Comparison of ENCODE assay signal across 8 cellular contexts in the genomic region with DNA sequence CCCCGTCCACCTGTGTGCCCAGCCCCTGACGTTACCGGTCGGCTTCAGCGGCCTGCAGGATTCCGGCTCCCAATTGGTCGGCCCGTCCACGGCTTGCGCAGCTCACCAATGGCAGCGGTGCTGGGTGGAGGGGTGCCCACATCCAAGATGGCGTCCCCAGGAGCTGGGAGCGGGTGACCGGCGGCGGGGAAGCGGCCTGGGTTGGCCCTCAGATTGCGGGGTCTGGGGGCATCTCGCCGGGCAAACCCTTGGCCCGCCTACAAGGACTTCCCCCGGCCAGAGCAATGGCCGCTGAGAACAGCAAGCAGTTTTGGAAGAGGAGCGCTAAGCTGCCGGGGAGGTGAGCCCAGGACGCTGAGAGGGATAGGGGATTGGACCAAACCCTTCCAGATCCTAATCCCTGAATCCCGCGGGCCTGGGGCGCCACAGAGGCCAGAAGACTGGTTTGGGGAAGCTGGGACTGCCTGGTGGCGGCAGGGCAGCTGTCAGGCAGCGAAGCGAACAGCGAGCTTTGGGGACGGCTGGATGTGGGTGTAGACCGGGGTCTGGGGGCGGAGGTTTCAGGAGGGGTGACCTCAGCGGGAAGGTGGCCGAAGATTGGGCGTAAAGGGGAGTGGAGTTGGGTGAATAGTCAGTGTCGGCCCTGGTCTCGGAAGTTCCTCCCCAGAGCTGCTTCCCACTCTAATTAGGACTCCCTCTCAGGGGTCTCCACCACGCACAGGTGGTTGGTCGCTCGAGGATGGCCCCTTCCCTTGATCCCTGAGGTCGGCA. TPM values are rescaled to one million over a fixed set of nuclear protein-coding genes. Genes with fewer than 3 reads are reported as not detected.
A peak's percentile ranks its signal among the peaks of the same experiment; 100 is the strongest.
DNase-seq lines count a peak whose midpoint lies in the region; ATAC-seq and TF ChIP-seq lines count a peak whose summit lies in the region.

A gene with protein sequence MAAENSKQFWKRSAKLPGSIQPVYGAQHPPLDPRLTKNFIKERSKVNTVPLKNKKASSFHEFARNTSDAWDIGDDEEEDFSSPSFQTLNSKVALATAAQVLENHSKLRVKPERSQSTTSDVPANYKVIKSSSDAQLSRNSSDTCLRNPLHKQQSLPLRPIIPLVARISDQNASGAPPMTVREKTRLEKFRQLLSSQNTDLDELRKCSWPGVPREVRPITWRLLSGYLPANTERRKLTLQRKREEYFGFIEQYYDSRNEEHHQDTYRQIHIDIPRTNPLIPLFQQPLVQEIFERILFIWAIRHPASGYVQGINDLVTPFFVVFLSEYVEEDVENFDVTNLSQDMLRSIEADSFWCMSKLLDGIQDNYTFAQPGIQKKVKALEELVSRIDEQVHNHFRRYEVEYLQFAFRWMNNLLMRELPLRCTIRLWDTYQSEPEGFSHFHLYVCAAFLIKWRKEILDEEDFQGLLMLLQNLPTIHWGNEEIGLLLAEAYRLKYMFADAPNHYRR (plus strand): TSS at position 139 of the 771 bp plus-strand sequence. CDS start 146 bp downstream, at position 285.
A gene (minus strand): TSS at position 511 of the 771 bp plus-strand sequence. CDS start 39,114 bp downstream, outside the sequence.

- intact Hi-C loops in esophagus muscularis mucosa (cut with DNase I): no loop called here

- TF ChIP-seq EP300 in esophagus muscularis mucosa (IDR thresholded peaks at IDR 0.05): no peak

- TF ChIP-seq POLR2A in Peyer's patch (IDR thresholded peaks at IDR 0.05): peak; percentile 50 to 80
- TF ChIP-seq POLR2A in esophagus muscularis mucosa (IDR thresholded peaks at IDR 0.05; ENCODE audit: low read depth): peak; percentile 46

- H3K27me3 ChIP-seq in Peyer's patch (no peaks in the 10 kb centered on the region), esophagus muscularis mucosa (no peaks in the 10 kb centered on the region)

- no peaks in the 10 kb centered on the region for H3K9me3 ChIP-seq in KOPT-K1 (ENCODE audit: insufficient read depth, low read length, poor library complexity, severe bottlenecking)
- no peaks in the 10 kb centered on the region for H3K9me3 ChIP-seq in Peyer's patch
- H3K9me3 ChIP-seq in esophagus muscularis mucosa: no peaks in the 10 kb centered on the region

- ATAC-seq in GM21825 (IDR thresholded peaks at IDR 0.05; ENCODE audit: unreplicated experiment): peak; percentile 96

- H3K36me3 ChIP-seq in KOPT-K1 (ENCODE audit: insufficient read depth, low read length): no peaks in the 10 kb centered on the region
- no peaks in the 10 kb centered on the region for H3K36me3 ChIP-seq in Peyer's patch
- H3K36me3 ChIP-seq in esophagus muscularis mucosa: no peaks in the 10 kb centered on the region

- H3K27ac ChIP-seq in KOPT-K1 (ENCODE audit: low read depth, low read length, poor library complexity, severe bottlenecking) (peak within 1 kb of the TSS; percentile 96), Peyer's patch (peak within 1 kb of the TSS; percentile 79 to 89 (median 84)), esophagus muscularis mucosa (replicated peaks in 1 of 4) (peak within 1 kb of the TSS; percentile 82 to 89 (median 84))

- DNase-seq in DMS79 treated with DMSO at 0.1 percent for 48 hours (lab: John Stamatoyannopoulos, UW) (peak; percentile 96), Peyer's patch (peak; percentile 95 to 99 (median 98)), activated T-helper 1 cell treated with Interleukin-2 at 50 U/mL for 16 hours (ENCODE audit: low read depth) (peak; percentile 92), esophagus muscularis mucosa (ENCODE audit: extremely low spot score) (peak; percentile 99), myocyte (ENCODE audit: low read depth) (peak; percentile 95)
- peak; percentile 92 to 93 for DNase-seq in stimulated activated CD8-positive, alpha-beta memory T cell treated with anti-CD3 and anti-CD28 coated beads, Interleukin-7, amount 100 ng/mL, for 4 hours (ENCODE audit: low read depth in 2 of 2)

- H3K4me3 ChIP-seq in Peyer's patch: peak within 1 kb of the TSS; percentile 71 to 91 (median 86)
- H3K4me3 ChIP-seq in esophagus muscularis mucosa: peak within 1 kb of the TSS; percentile 87 to 94 (median 91)

- WGBS in esophagus muscularis mucosa: under 1% methylated on average over 25 of the region's 45 CpGs

- TF ChIP-seq CTCF in Peyer's patch (IDR thresholded peaks at IDR 0.05) (no peak), esophagus muscularis mucosa (IDR thresholded peaks at IDR 0.05) (no peak)

- H3K4me1 ChIP-seq in Peyer's patch (peaks cover 0 to 17% (median 0%) of the 10 kb centered on the region in 4 donors), esophagus muscularis mucosa (peaks cover 11 to 26% (median 23%) of the 10 kb centered on the region in 4 donors)

RNA-seq across cellular contexts. Expression of the first gene that starts in this region (rescaled TPM):
- total RNA-seq in Peyer's patch (10 to 100 TPM; 12.4 to 23.3 (median 19.0) TPM), esophagus muscularis mucosa (10 to 100 TPM in 1 of 4 donors, 1 to 10 TPM in 3; 7.3 to 10.2 (median 8.6) TPM), myocyte (8.4 and 9.8 TPM in 2 replicates)
- polyA plus RNA-seq in myocyte (2012): 10.6 TPM

RNA-seq across cellular contexts. Expression of the second gene that starts in this region (rescaled TPM):
- total RNA-seq in Peyer's patch (under 1 TPM in 1 of 4 donors, not detected in 3; 0.53 TPM), esophagus muscularis mucosa (under 1 TPM in 3 of 4 donors, not detected in 1; 0.26 to 0.99 (median 0.57) TPM), myocyte (0.35 and 1.0 TPM in 2 replicates)
- polyA plus RNA-seq in myocyte (2012): 5.4 TPM

Comparison
In these comparisons a context has a peak if more than half of its experiments do, and no peak if none do; other contexts are left out.
1. Peak in every context shown above with its lines: DNase-seq, ATAC-seq, H3K4me3 ChIP-seq and H3K27ac ChIP-seq.